Comparison of ENCODE assay signal across 14 cellular contexts in the genomic region with DNA sequence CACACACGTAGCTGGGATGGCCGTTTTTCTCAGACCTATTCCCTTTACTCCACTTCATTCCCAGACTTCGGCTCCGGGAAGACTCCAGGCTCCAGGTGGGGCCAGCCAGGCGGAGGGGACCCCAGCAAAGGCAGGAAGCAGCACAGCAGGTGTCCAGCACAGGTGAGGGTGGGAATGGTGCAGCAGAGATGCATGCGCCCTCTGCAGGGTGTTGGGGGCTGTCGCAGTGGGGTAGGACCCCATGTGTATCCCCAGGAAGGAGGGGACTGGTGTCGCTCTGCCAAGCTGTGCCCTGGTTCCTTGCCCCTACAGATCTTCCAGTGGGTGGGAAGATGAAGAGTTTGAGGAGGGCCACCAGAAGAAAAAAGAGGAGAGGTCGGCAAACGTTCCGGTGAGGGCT. TPM values are rescaled to one million over a fixed set of nuclear protein-coding genes. Genes with fewer than 3 reads are reported as not detected.
DNase-seq lines count a peak whose midpoint lies in the region; ATAC-seq, FAIRE-seq and TF ChIP-seq lines count a peak whose summit lies in the region.
"Had no signal": no experiment of that assay in that cellular context is flagged by ENCODE, and none has a peak within 500 bp of the region (broad histone marks: within the 10 kb centered on the region; RNA-seq: fewer than 3 reads in every experiment).

No MANE protein-coding gene starts in this region.

- H2BK120ac ChIP-seq in H1 (replicated peaks; ENCODE audit: low read depth, low read length), result no peak overlapping the region

- peaks cover 25% of the 10 kb centered on the region for H3K36me3 Mint-ChIP-seq in activated CD8-positive, alpha-beta T cell treated with anti-CD3 and anti-CD28 coated beads for 36 hours (ENCODE audit: low read depth)
- peaks cover 23% of the 10 kb centered on the region for H3K36me3 Mint-ChIP-seq in activated CD8-positive, alpha-beta T cell treated with anti-CD3 and anti-CD28 coated beads, Interleukin-2, amount 10 ng/mL, durations not matched to agents 7 days and 5 days (ENCODE audit: low read depth)
- H3K36me3 Mint-ChIP-seq: activated naive CD4-positive, alpha-beta T cell treated with anti-CD3 and anti-CD28 coated beads, Interleukin-2, amount 10 ng/mL, durations not matched to agents 7 days and 5 days; IgD-negative memory B cell had no signal

- H3K79me1 ChIP-seq in H1 (ENCODE audit: low read depth, low read length), result no peaks in the 10 kb centered on the region

- no peak for TF ChIP-seq POLR2A in NB4 (IDR thresholded peaks at IDR 0.05; ENCODE audit: extremely low read depth, insufficient read length)
- TF ChIP-seq POLR2A in H1 (IDR thresholded peaks at IDR 0.05; ENCODE audit: control extremely low read depth in 1 of 2, low read depth in 2 of 2, low read length in 2 of 2), result no peak

- H3K56ac ChIP-seq in H1 (replicated peaks; ENCODE audit: insufficient read length, low read depth, low read length), result no peak overlapping the region

- TF ChIP-seq RAD21 in H1 (IDR thresholded peaks at IDR 0.05 in 1 of 2, conservative IDR thresholded peaks at IDR 0.05 in 1 of 2; ENCODE audit: low read depth in 2 of 2, low read length in 2 of 2), result peak; percentile 26; a peak in 3 of 4 replicates

- peak in 1 of 2 experiments; percentile 15; a peak in 1 of 3 replicates for TF ChIP-seq EP300 in H1 (IDR thresholded peaks at IDR 0.05; ENCODE audit: borderline replicate concordance in 1 of 2, low read depth in 2 of 2, low read length in 2 of 2)

- H3K9ac ChIP-seq in H1 (replicated peaks in 1 of 4; ENCODE audit: extremely low read depth in 1 of 4, low read depth in 3 of 4, low read length in 3 of 4), result no peak overlapping the region

- no peak overlapping the region for H2AFZ ChIP-seq in H1 (ENCODE audit: low read length)

- H4K20me1 ChIP-seq in H1 (replicated peaks in 1 of 2; ENCODE audit: control insufficient read depth in 1 of 2, insufficient read depth in 2 of 2, low read length in 2 of 2), result no peaks in the 10 kb centered on the region

- WGBS in H1 (ENCODE audit: extremely low coverage in 1 of 2, insufficient coverage in 1 of 2, insufficient read length in 1 of 2, insufficient replicate concordance in 2 of 2, low coverage in 1 of 2, low lambda C conversion rate in 2 of 2, missing lambda C conversion rate in 1 of 2), 2 experiments, result 41% methylated on average over 11 of the region's 11 CpGs; no CpG with 5 or more reads in 1 of the 2 experiments

- no peak for TF ChIP-seq CTCF in activated CD8-positive, alpha-beta T cell treated with anti-CD3 and anti-CD28 coated beads for 36 hours (IDR thresholded peaks at IDR 0.05)
- peak; percentile 52 for TF ChIP-seq CTCF in NB4 (IDR thresholded peaks at IDR 0.05; ENCODE audit: low read depth, low read length)
- peak; percentile 62 to 90 (median 80) for TF ChIP-seq CTCF in H1 (IDR thresholded peaks at IDR 0.05; ENCODE audit: control extremely low read depth in 1 of 3, insufficient read depth in 1 of 3, low read depth in 1 of 3, low read length in 3 of 3)

- no peaks in the 10 kb centered on the region for H3K27me3 ChIP-seq in H1 (replicated peaks in 1 of 4; ENCODE audit: control insufficient read depth in 3 of 4, extremely low read depth in 1 of 4, insufficient read depth in 3 of 4, low read length in 3 of 4)
- H3K27me3 ChIP-seq: Peyer's patch had no signal

- FAIRE-seq in H1 (lab: Jason Lieb, UNC) (no peak), urothelium cell line (lab: Jason Lieb, UNC) (no peak)

- H2BK15ac ChIP-seq in H1 (ENCODE audit: low read length), result no peak overlapping the region; the same call in 1 of the 2 replicates

- H3K23me2 ChIP-seq in H1 (ENCODE audit: low read depth, low read length), result no peaks in the 10 kb centered on the region; the same call in 1 of the 2 replicates

- H3K9me3 Mint-ChIP-seq in activated CD8-positive, alpha-beta T cell treated with anti-CD3 and anti-CD28 coated beads for 36 hours, result no peaks in the 10 kb centered on the region
- H3K9me3 Mint-ChIP-seq in activated CD8-positive, alpha-beta T cell treated with anti-CD3 and anti-CD28 coated beads, Interleukin-2, amount 10 ng/mL, durations not matched to agents 7 days and 5 days (ENCODE audit: insufficient read depth), result no peaks in the 10 kb centered on the region
- H3K9me3 Mint-ChIP-seq: activated naive CD4-positive, alpha-beta T cell treated with anti-CD3 and anti-CD28 coated beads, Interleukin-2, amount 10 ng/mL, durations not matched to agents 7 days and 5 days; IgD-negative memory B cell had no signal

- H4K5ac ChIP-seq in H1 (ENCODE audit: insufficient read length, low read depth, low read length), result no peak overlapping the region

- H3K9me3 ChIP-seq in H1 (ENCODE audit: insufficient read depth in 2 of 2, low read depth in 1 of 2, low read length in 1 of 2), result no peaks in the 10 kb centered on the region
- H3K9me3 ChIP-seq: Peyer's patch had no signal

- CTCF ChIA-PET in activated CD8-positive, alpha-beta T cell treated with anti-CD3 and anti-CD28 coated beads for 36 hours (lab: Charles Lee), result interaction anchor here (0.9 to 3.2 kb wide), 7 partner anchors 16 to 127 kb away, joined by 3 to 16 read pairs (median 6); a partner anchor contains a TSS
- CTCF ChIA-PET in activated CD8-positive, alpha-beta T cell treated with anti-CD3 and anti-CD28 coated beads, Interleukin-2, amount 10 ng/mL, durations not matched to agents 7 days and 5 days (lab: Charles Lee), result interaction anchor here (0.6 to 6.7 kb wide), 7 partner anchors 13 to 199 kb away, joined by 3 to 29 read pairs (median 3); a partner anchor contains a TSS
- CTCF ChIA-PET in H1 (lab: Charles Lee; ENCODE audit: partially characterized antibody), result interaction anchor here (0.8 to 4.7 kb wide), 21 partner anchors 8 to 490 kb away, joined by 3 to 35 read pairs (median 7); a partner anchor contains a TSS

- peaks cover 15% of the 10 kb centered on the region for H3K4me1 Mint-ChIP-seq in activated CD8-positive, alpha-beta T cell treated with anti-CD3 and anti-CD28 coated beads for 36 hours (ENCODE audit: low read depth)
- peaks cover 39% of the 10 kb centered on the region for H3K4me1 Mint-ChIP-seq in activated CD8-positive, alpha-beta T cell treated with anti-CD3 and anti-CD28 coated beads, Interleukin-2, amount 10 ng/mL, durations not matched to agents 7 days and 5 days (ENCODE audit: low read depth)

- H4K91ac ChIP-seq in H1 (replicated peaks; ENCODE audit: insufficient read length, low read length), result no peak overlapping the region

- H3K27ac ChIP-seq in H1 (ENCODE audit: low read depth, low read length), result no peak overlapping the region
- H3K27ac ChIP-seq: Peyer's patch had no signal

- DNase-seq in activated CD8-positive, alpha-beta T cell treated with anti-CD3 and anti-CD28 coated beads for 36 hours, result peak; percentile 34
- no peak for DNase-seq in activated CD8-positive, alpha-beta T cell treated with anti-CD3 and anti-CD28 coated beads, Interleukin-2, amount 10 ng/mL, durations not matched to agents 7 days and 5 days
- DNase-seq in NB4 (ENCODE audit: low read depth) (no peak), H1 (ENCODE audit: low read depth in 1 of 2, low spot score in 2 of 2) (peak in 1 of 2 experiments; percentile 81), urothelium cell line (ENCODE audit: low spot score) (peak; percentile 42), dedifferentiated amniotic fluid mesenchymal stem cell (ENCODE audit: extremely low spot score) (no peak)
- DNase-seq: activated naive CD4-positive, alpha-beta T cell treated with anti-CD3 and anti-CD28 coated beads, Interleukin-2, amount 10 ng/mL, durations not matched to agents 7 days and 5 days; effector CD4-positive, alpha-beta T cell; Peyer's patch had no signal

- POLR2A ChIA-PET in activated CD8-positive, alpha-beta T cell treated with anti-CD3 and anti-CD28 coated beads for 36 hours (lab: Charles Lee), result interaction anchor here (1.1 to 1.4 kb wide), 2 partner anchors 9 to 84 kb away, joined by 3 to 4 read pairs; no protein-coding TSS in a partner anchor
- POLR2A ChIA-PET in activated CD8-positive, alpha-beta T cell treated with anti-CD3 and anti-CD28 coated beads, Interleukin-2, amount 10 ng/mL, durations not matched to agents 7 days and 5 days (lab: Charles Lee), result no interaction called here
- POLR2A ChIA-PET in H1 (lab: Charles Lee; ENCODE audit: partially characterized antibody), result interaction anchor here (0.9 to 1.9 kb wide), 6 partner anchors 9 to 61 kb away, joined by 3 to 10 read pairs (median 5); a partner anchor contains a TSS

- ATAC-seq in activated CD8-positive, alpha-beta T cell treated with anti-CD3 and anti-CD28 coated beads for 36 hours, result no peak
- ATAC-seq in activated CD8-positive, alpha-beta T cell treated with anti-CD3 and anti-CD28 coated beads, Interleukin-2, amount 10 ng/mL, durations not matched to agents 7 days and 5 days, result no peak
- ATAC-seq in HG03108 (IDR thresholded peaks at IDR 0.05; ENCODE audit: unreplicated experiment) (no peak), GM21723 (IDR thresholded peaks at IDR 0.05; ENCODE audit: unreplicated experiment) (no peak)

- peaks cover 0 to 10% (median 3%) of the 10 kb centered on the region in 4 experiments; a peak in 5 of 7 replicates for H3K4me1 ChIP-seq in H1 (replicated peaks in 1 of 4; ENCODE audit: control insufficient read depth in 3 of 4, insufficient read depth in 4 of 4, low read length in 3 of 4)

- no peak overlapping the region for H3K14ac ChIP-seq in H1 (ENCODE audit: insufficient read length)

- peak overlapping the region; percentile 60; the same call in 1 of the 2 replicates for H2BK12ac ChIP-seq in H1 (ENCODE audit: low read depth, low read length)

- H3K79me2 ChIP-seq in H1 (ENCODE audit: control insufficient read depth in 1 of 2, insufficient read depth in 2 of 2, low read length in 2 of 2), result no peaks in the 10 kb centered on the region

- H3K4me3 ChIP-seq in NB4 (ENCODE audit: low read depth, low read length) (no peak overlapping the region), H1 (ENCODE audit: extremely low read depth in 1 of 4, insufficient read depth in 2 of 4, low read depth in 3 of 4, low read length in 4 of 4) (peak overlapping the region in 1 of 4 experiments; percentile 42; a peak in 3 of 8 replicates)
- H3K4me3 ChIP-seq: Peyer's patch had no signal

- no peak overlapping the region; the same call in 1 of the 2 replicates for H3K18ac ChIP-seq in H1 (ENCODE audit: extremely low read depth, low read length)

- peak overlapping the region; percentile 1 to 36 for H3K4me2 ChIP-seq in H1 (ENCODE audit: insufficient read depth in 1 of 2, low read depth in 2 of 2, low read length in 2 of 2)

- 0 out of 2 replicates have a peak overlapping the region, but pooled peaks have one; percentile 8 for H2BK5ac ChIP-seq in H1 (ENCODE audit: low read depth, low read length)

- H3K4ac ChIP-seq in H1 (replicated peaks; ENCODE audit: insufficient read length, low read depth, low read length), result no peak overlapping the region

- H2BK20ac ChIP-seq in H1 (ENCODE audit: low read length), result no peak overlapping the region

- H3K4me3 Mint-ChIP-seq in activated CD8-positive, alpha-beta T cell treated with anti-CD3 and anti-CD28 coated beads for 36 hours, result no peak overlapping the region
- no peak overlapping the region for H3K4me3 Mint-ChIP-seq in activated CD8-positive, alpha-beta T cell treated with anti-CD3 and anti-CD28 coated beads, Interleukin-2, amount 10 ng/mL, durations not matched to agents 7 days and 5 days
- H3K4me3 Mint-ChIP-seq: activated naive CD4-positive, alpha-beta T cell treated with anti-CD3 and anti-CD28 coated beads, Interleukin-2, amount 10 ng/mL, durations not matched to agents 7 days and 5 days had no signal

- H3K36me3 ChIP-seq in H1 (ENCODE audit: control insufficient read depth in 2 of 4, insufficient read depth in 4 of 4, low read length in 3 of 4), result no peaks in the 10 kb centered on the region
- H3K36me3 ChIP-seq: Peyer's patch had no signal

- no peak overlapping the region for H2AK5ac ChIP-seq in H1 (ENCODE audit: low read depth, low read length)

- no peak overlapping the region for H3K23ac ChIP-seq in H1 (ENCODE audit: insufficient read length)

- no peak overlapping the region for H3K27ac Mint-ChIP-seq in activated CD8-positive, alpha-beta T cell treated with anti-CD3 and anti-CD28 coated beads for 36 hours
- H3K27ac Mint-ChIP-seq in activated CD8-positive, alpha-beta T cell treated with anti-CD3 and anti-CD28 coated beads, Interleukin-2, amount 10 ng/mL, durations not matched to agents 7 days and 5 days, result no peak overlapping the region
- H3K27ac Mint-ChIP-seq: activated naive CD4-positive, alpha-beta T cell treated with anti-CD3 and anti-CD28 coated beads, Interleukin-2, amount 10 ng/mL, durations not matched to agents 7 days and 5 days had no signal

- no peaks in the 10 kb centered on the region for H3K27me3 Mint-ChIP-seq in activated CD8-positive, alpha-beta T cell treated with anti-CD3 and anti-CD28 coated beads for 36 hours
- no peaks in the 10 kb centered on the region for H3K27me3 Mint-ChIP-seq in activated CD8-positive, alpha-beta T cell treated with anti-CD3 and anti-CD28 coated beads, Interleukin-2, amount 10 ng/mL, durations not matched to agents 7 days and 5 days (ENCODE audit: low read depth)
- H3K27me3 Mint-ChIP-seq: IgD-negative memory B cell had no signal

- H4K8ac ChIP-seq in H1 (ENCODE audit: extremely low read depth, insufficient read depth, low read length), result no peak overlapping the region

- intact Hi-C loops in activated CD8-positive, alpha-beta T cell treated with anti-CD3 and anti-CD28 coated beads for 36 hours (cut with micrococcal nuclease), result loop anchor here (5.0 kb wide), 1 partner anchor 83 kb away; a partner anchor contains a TSS

RNA-seq across cellular contexts. Expression of a gene that starts 5.3 kb away (rescaled TPM):
- 10 to 100 TPM; 19.8 to 20.2 TPM for total RNA-seq in activated CD8-positive, alpha-beta T cell treated with anti-CD3 and anti-CD28 coated beads for 36 hours
- total RNA-seq in activated CD8-positive, alpha-beta T cell treated with anti-CD3 and anti-CD28 coated beads, Interleukin-2, amount 10 ng/mL, durations not matched to agents 7 days and 5 days, result 10 to 100 TPM; 18.6 to 19.7 TPM
- total RNA-seq in H1 (2021; fragmentation: NEBNext Ultra II Directional; extraction: Animal tissue kit (Norgen Biotek cat#: 25700)), result not detected in 2 replicates
- 0.08 TPM in 1 of 2 replicates, not detected in the other for polyA plus RNA-seq in H1 (2011; rRNA removed)
- polyA plus RNA-seq in H1 (2011; cell fraction: cytosol; rRNA removed), result 0.09 TPM
- 0.26 TPM for polyA plus RNA-seq in H1 (2011; cell fraction: nucleus; rRNA removed)
- polyA plus RNA-seq in H1 (2012, experiment 1 of 2), result not detected in 4 replicates
- not detected for polyA plus RNA-seq in H1 (2012, experiment 2 of 2)
- not detected for polyA plus RNA-seq in H1 (2013, experiment 1 of 2)
- 0.04 TPM for polyA plus RNA-seq in H1 (2013, experiment 2 of 2)
- polyA minus RNA-seq in H1 (2011; rRNA and poly(A)+ RNA removed), result not detected in 2 replicates
- polyA minus RNA-seq in H1 (2011; cell fraction: cytosol; rRNA and poly(A)+ RNA removed), result not detected
- 1.5 TPM for polyA minus RNA-seq in H1 (2011; cell fraction: nucleus; rRNA and poly(A)+ RNA removed)
- total RNA-seq: omental fat pad, Peyer's patch, urinary bladder had no signal

RNA-seq across cellular contexts. Expression of a gene that starts 6.8 kb away (rescaled TPM):
- total RNA-seq in activated CD8-positive, alpha-beta T cell treated with anti-CD3 and anti-CD28 coated beads for 36 hours, result 10 to 100 TPM; 65.4 to 68.6 TPM
- 10 to 100 TPM; 54.3 to 60.3 TPM for total RNA-seq in activated CD8-positive, alpha-beta T cell treated with anti-CD3 and anti-CD28 coated beads, Interleukin-2, amount 10 ng/mL, durations not matched to agents 7 days and 5 days
- 73.1 and 75.4 TPM in 2 replicates for total RNA-seq in H1 (2021; fragmentation: NEBNext Ultra II Directional; extraction: Animal tissue kit (Norgen Biotek cat#: 25700))
- polyA plus RNA-seq in H1 (2011; rRNA removed), result 74.3 and 99.5 TPM in 2 replicates
- 81.7 TPM for polyA plus RNA-seq in H1 (2011; cell fraction: cytosol; rRNA removed)
- 111 TPM for polyA plus RNA-seq in H1 (2011; cell fraction: nucleus; rRNA removed)
- polyA plus RNA-seq in H1 (2012, experiment 1 of 2), result 74.5 to 117 TPM (median 106 TPM) in 4 replicates
- polyA plus RNA-seq in H1 (2012, experiment 2 of 2), result 142 TPM
- polyA plus RNA-seq in H1 (2013, experiment 1 of 2), result 84.0 TPM
- polyA plus RNA-seq in H1 (2013, experiment 2 of 2), result 93.6 TPM
- polyA minus RNA-seq in H1 (2011; rRNA and poly(A)+ RNA removed), result 43.2 and 70.3 TPM in 2 replicates
- 32.7 TPM for polyA minus RNA-seq in H1 (2011; cell fraction: cytosol; rRNA and poly(A)+ RNA removed)
- 59.4 TPM for polyA minus RNA-seq in H1 (2011; cell fraction: nucleus; rRNA and poly(A)+ RNA removed)

RNA-seq across cellular contexts. Expression of a gene that starts 12.4 kb away (rescaled TPM):
- 10 to 100 TPM; 14.4 to 14.9 TPM for total RNA-seq in activated CD8-positive, alpha-beta T cell treated with anti-CD3 and anti-CD28 coated beads for 36 hours
- total RNA-seq in activated CD8-positive, alpha-beta T cell treated with anti-CD3 and anti-CD28 coated beads, Interleukin-2, amount 10 ng/mL, durations not matched to agents 7 days and 5 days, result 10 to 100 TPM; 28.6 to 31.0 TPM
- total RNA-seq in H1 (2021; fragmentation: NEBNext Ultra II Directional; extraction: Animal tissue kit (Norgen Biotek cat#: 25700)), result 20.9 and 22.3 TPM in 2 replicates
- polyA plus RNA-seq in H1 (2011; rRNA removed), result 14.6 and 18.2 TPM in 2 replicates
- 17.7 TPM for polyA plus RNA-seq in H1 (2011; cell fraction: cytosol; rRNA removed)
- polyA plus RNA-seq in H1 (2011; cell fraction: nucleus; rRNA removed), result 92.9 TPM
- polyA plus RNA-seq in H1 (2012, experiment 1 of 2), result 16.6 to 22.1 TPM (median 19.6 TPM) in 4 replicates
- polyA plus RNA-seq in H1 (2012, experiment 2 of 2), result 10.9 TPM
- 12.9 TPM for polyA plus RNA-seq in H1 (2013, experiment 1 of 2)
- polyA plus RNA-seq in H1 (2013, experiment 2 of 2), result 10.7 TPM
- 32.1 and 40.4 TPM in 2 replicates for polyA minus RNA-seq in H1 (2011; rRNA and poly(A)+ RNA removed)
- polyA minus RNA-seq in H1 (2011; cell fraction: cytosol; rRNA and poly(A)+ RNA removed), result 15.9 TPM
- 30.1 TPM for polyA minus RNA-seq in H1 (2011; cell fraction: nucleus; rRNA and poly(A)+ RNA removed)
- polyA plus RNA-seq: IgD-negative memory B cell had no signal

RNA-seq across cellular contexts. Expression of a gene that starts 16.5 kb away (rescaled TPM):
- total RNA-seq in activated CD8-positive, alpha-beta T cell treated with anti-CD3 and anti-CD28 coated beads for 36 hours, result 10 to 100 TPM; 50.7 to 51.0 TPM
- 10 to 100 TPM; 43.9 to 44.7 TPM for total RNA-seq in activated CD8-positive, alpha-beta T cell treated with anti-CD3 and anti-CD28 coated beads, Interleukin-2, amount 10 ng/mL, durations not matched to agents 7 days and 5 days
- 47.9 and 48.5 TPM in 2 replicates for total RNA-seq in H1 (2021; fragmentation: NEBNext Ultra II Directional; extraction: Animal tissue kit (Norgen Biotek cat#: 25700))
- 19.3 and 20.5 TPM in 2 replicates for polyA plus RNA-seq in H1 (2011; rRNA removed)
- polyA plus RNA-seq in H1 (2011; cell fraction: cytosol; rRNA removed), result 41.0 TPM
- 26.5 TPM for polyA plus RNA-seq in H1 (2011; cell fraction: nucleus; rRNA removed)
- polyA plus RNA-seq in H1 (2012, experiment 1 of 2), result 71.6 to 116 TPM (median 83.2 TPM) in 4 replicates
- 13.8 TPM for polyA plus RNA-seq in H1 (2012, experiment 2 of 2)
- 53.9 TPM for polyA plus RNA-seq in H1 (2013, experiment 1 of 2)
- 53.2 TPM for polyA plus RNA-seq in H1 (2013, experiment 2 of 2)
- polyA minus RNA-seq in H1 (2011; rRNA and poly(A)+ RNA removed), result 53.2 and 70.6 TPM in 2 replicates
- 23.5 TPM for polyA minus RNA-seq in H1 (2011; cell fraction: cytosol; rRNA and poly(A)+ RNA removed)
- polyA minus RNA-seq in H1 (2011; cell fraction: nucleus; rRNA and poly(A)+ RNA removed), result 85.1 TPM

RNA-seq across cellular contexts. Expression of a gene that starts 34.4 kb away (rescaled TPM):
- total RNA-seq in activated CD8-positive, alpha-beta T cell treated with anti-CD3 and anti-CD28 coated beads for 36 hours, result not detected
- total RNA-seq in activated CD8-positive, alpha-beta T cell treated with anti-CD3 and anti-CD28 coated beads, Interleukin-2, amount 10 ng/mL, durations not matched to agents 7 days and 5 days, result not detected
- total RNA-seq in H1 (2021; fragmentation: NEBNext Ultra II Directional; extraction: Animal tissue kit (Norgen Biotek cat#: 25700)), result 0.19 TPM in 1 of 2 replicates, not detected in the other
- polyA plus RNA-seq in H1 (2011; rRNA removed), result 0.51 and 1.2 TPM in 2 replicates
- 0.81 TPM for polyA plus RNA-seq in H1 (2011; cell fraction: cytosol; rRNA removed)
- 3.4 TPM for polyA plus RNA-seq in H1 (2011; cell fraction: nucleus; rRNA removed)
- polyA plus RNA-seq in H1 (2012, experiment 1 of 2), result 0.40 to 0.92 TPM (median 0.72 TPM) in 3 of 4 replicates, not detected in the other
- not detected for polyA plus RNA-seq in H1 (2012, experiment 2 of 2)
- 0.45 TPM for polyA plus RNA-seq in H1 (2013, experiment 1 of 2)
- polyA plus RNA-seq in H1 (2013, experiment 2 of 2), result 0.15 TPM
- polyA minus RNA-seq in H1 (2011; rRNA and poly(A)+ RNA removed), result not detected in 2 replicates
- polyA minus RNA-seq in H1 (2011; cell fraction: cytosol; rRNA and poly(A)+ RNA removed), result not detected
- polyA minus RNA-seq in H1 (2011; cell fraction: nucleus; rRNA and poly(A)+ RNA removed), result 0.50 TPM
- total RNA-seq: urinary bladder had no signal
- polyA plus RNA-seq: IgD-negative memory B cell had no signal

Comparison
In these comparisons a context has a peak if more than half of its experiments do, and no peak if none do; other contexts are left out.
1. DNase-seq: peak in activated CD8-positive, alpha-beta T cell treated with anti-CD3 and anti-CD28 coated beads for 36 hours (single experiment) and urothelium cell line (single experiment); none in activated CD8-positive, alpha-beta T cell treated with anti-CD3 and anti-CD28 coated beads, Interleukin-2, amount 10 ng/mL, durations not matched to agents 7 days and 5 days (single experiment), NB4 (single experiment) and dedifferentiated amniotic fluid mesenchymal stem cell (single experiment).
2. RNA of a gene that starts 5.3 kb away (total RNA-seq): 19.8 to 20.2 TPM in activated CD8-positive, alpha-beta T cell treated with anti-CD3 and anti-CD28 coated beads for 36 hours and 18.6 to 19.7 TPM in activated CD8-positive, alpha-beta T cell treated with anti-CD3 and anti-CD28 coated beads, Interleukin-2, amount 10 ng/mL, durations not matched to agents 7 days and 5 days; not detected in H1; every median in the first group is over 10 times any median in the second.